ENCODE assay signal across 22 cellular contexts in the genomic region with DNA sequence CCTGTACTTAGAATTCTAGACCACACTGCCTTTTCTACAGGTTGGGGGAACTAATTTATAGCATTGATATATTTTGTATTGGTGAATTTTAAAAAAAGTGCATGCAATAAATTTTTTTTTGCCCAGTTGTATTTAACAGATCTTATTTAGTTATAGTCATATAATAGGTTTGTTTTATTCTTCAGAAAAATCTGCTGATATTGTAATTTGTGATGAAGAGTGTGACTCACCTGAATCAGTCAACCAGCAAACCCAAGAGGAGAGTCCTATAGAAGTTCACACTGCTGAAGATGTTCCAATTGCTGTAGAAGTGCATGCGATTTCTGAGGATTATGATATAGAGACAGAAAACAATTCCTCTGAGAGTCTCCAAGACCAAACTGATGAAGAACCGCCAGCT.
"Had no signal": no experiment of that assay in that cellular context is flagged by ENCODE, and none has a peak within 500 bp of the region (broad histone marks: within the 10 kb centered on the region; RNA-seq: fewer than 3 reads in every experiment).

No MANE protein-coding gene starts in this region.

- H3K9me3 ChIP-seq: left ventricle myocardium inferior, lower lobe of right lung, pancreas, suprapubic skin, thyroid gland had no signal

- H3K4me3 Mint-ChIP-seq: endodermal cell; natural killer cell treated with Interleukin-12 subunit alpha and Interleukin-12 subunit beta and Interleukin-15 and Interleukin-18, amount 100 ng/mL, for 72 hours; type B pancreatic cell had no signal

- H3K27me3 Mint-ChIP-seq: natural killer cell treated with Interleukin-12 subunit alpha and Interleukin-12 subunit beta and Interleukin-15 and Interleukin-18, amount 100 ng/mL, for 72 hours; progenitor cell of endocrine pancreas; type B pancreatic cell had no signal

- H3K27ac Mint-ChIP-seq: endodermal cell; natural killer cell treated with Interleukin-12 subunit alpha and Interleukin-12 subunit beta and Interleukin-15 and Interleukin-18, amount 100 ng/mL, for 72 hours; progenitor cell of endocrine pancreas; type B pancreatic cell had no signal

- H3K4me1 ChIP-seq: foreskin keratinocyte, lower lobe of right lung, pancreas, suprapubic skin, thyroid gland had no signal

- H3K27ac ChIP-seq: coronary artery, foreskin keratinocyte, hepatocyte, lower lobe of right lung, pancreas, suprapubic skin, thyroid gland had no signal

- H2AFZ ChIP-seq: hepatocyte had no signal

- H3K4me3 ChIP-seq: coronary artery, hepatocyte, left ventricle myocardium inferior, lower lobe of right lung, pancreas, smooth muscle cell, suprapubic skin, thyroid gland had no signal

- H3K4me2 ChIP-seq: hepatocyte, smooth muscle cell had no signal

- ATAC-seq: foreskin keratinocyte; lower lobe of right lung; natural killer cell treated with Interleukin-12 subunit alpha and Interleukin-12 subunit beta and Interleukin-15 and Interleukin-18, amount 100 ng/mL, for 72 hours; pancreas; right cardiac atrium; stimulated activated naive CD8-positive, alpha-beta T cell treated with anti-CD3 and anti-CD28 coated beads, Interleukin-15, Interleukin-2, amounts not matched to agents 100 U/mL and 50 U/mL, for 24 hours had no signal

- H3K9me3 Mint-ChIP-seq: endodermal cell; natural killer cell treated with Interleukin-12 subunit alpha and Interleukin-12 subunit beta and Interleukin-15 and Interleukin-18, amount 100 ng/mL, for 72 hours; type B pancreatic cell had no signal

- H3K27me3 ChIP-seq: foreskin keratinocyte, hepatocyte, pancreas, suprapubic skin, thyroid gland had no signal

- H3K4me1 Mint-ChIP-seq: endodermal cell had no signal

- DNase-seq: effector CD4-positive, alpha-beta T cell; endodermal cell; erythroblast; foreskin keratinocyte; head of caudate nucleus; left ventricle myocardium inferior; lower lobe of right lung; mesenchymal stem cell; midbrain; occipital lobe; pancreas; right cardiac atrium; stimulated activated CD4-positive, alpha-beta T cell treated with anti-CD3 and anti-CD28 coated beads, Interleukin-2, amount 100 ng/mL, for 48 hours; stimulated activated naive CD8-positive, alpha-beta T cell treated with anti-CD3 and anti-CD28 coated beads, Interleukin-15, Interleukin-2, amounts not matched to agents 100 U/mL and 50 U/mL, for 24 hours; thyroid gland had no signal
